1 cellular context compared by ENCODE assay signal in genomic region chr18:54359233-54359632, GRCh38.
TF ChIP-seq lines count a peak whose summit lies in the region.

No MANE protein-coding gene starts in this region.

TF ChIP-seq in HCT116, 20 proteins besides CTCF, POLR2A, EP300 and RAD21 (continued from another document):
- TF ChIP-seq REST (IDR thresholded peaks at IDR 0.05; ENCODE audit: low read depth) (no peak), SRF (IDR thresholded peaks at IDR 0.05; ENCODE audit: low read depth) (no peak), SIN3A (IDR thresholded peaks at IDR 0.05; ENCODE audit: low read depth) (no peak), CBX3 (IDR thresholded peaks at IDR 0.05; ENCODE audit: low read depth) (no peak), SP1 (IDR thresholded peaks at IDR 0.05; ENCODE audit: low read depth) (no peak), POLR2AphosphoS5 (IDR thresholded peaks at IDR 0.05; ENCODE audit: low read depth, low read length) (no peak), TCF7L2 (IDR thresholded peaks at IDR 0.05; ENCODE audit: borderline replicate concordance, extremely low read depth, insufficient read depth, insufficient read length) (no peak), CEBPB (IDR thresholded peaks at IDR 0.05; ENCODE audit: low read depth) (no peak)
